In the genomic region with DNA sequence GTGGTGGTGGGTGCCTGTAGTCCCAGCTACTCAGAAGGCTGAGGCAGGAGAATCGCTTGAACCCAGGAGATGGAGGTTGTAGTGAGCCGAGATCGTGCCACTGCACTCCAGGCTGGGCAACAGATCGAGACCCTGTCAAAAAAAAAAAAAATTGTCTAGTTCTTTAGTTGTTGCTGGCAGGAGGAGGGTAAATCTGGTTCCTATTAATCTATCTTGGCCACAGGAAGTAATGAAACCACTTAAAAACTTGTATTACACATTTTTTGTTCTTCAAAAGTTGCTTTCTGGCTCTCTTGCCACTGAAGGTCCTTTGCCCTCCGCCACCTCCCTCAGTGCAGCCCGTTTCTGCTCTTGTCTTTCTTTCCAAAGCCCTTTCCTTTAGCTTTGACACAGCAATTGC, we compare ENCODE assay signal across 26 cellular contexts.
"Had no signal": no experiment of that assay in that cellular context is flagged by ENCODE, and none has a peak within 500 bp of the region (broad histone marks: within the 10 kb centered on the region; RNA-seq: fewer than 3 reads in every experiment).

No MANE protein-coding gene starts in this region.

- H3K4me3 ChIP-seq: Peyer's patch, SJSA1 had no signal

- H3K27me3 ChIP-seq: Peyer's patch, SJSA1 had no signal

- DNase-seq: activated B cell treated with CpG ODN at 0.5 μM for 24 hours; activated CD4-positive, alpha-beta memory T cell treated with anti-CD3 and anti-CD28 coated beads, Interleukin-2, amount 10 ng/mL, durations not matched to agents 7 days and 5 days; activated CD4-positive, alpha-beta T cell treated with anti-CD3 and anti-CD28 coated beads for 36 hours; activated CD4-positive, alpha-beta T cell treated with anti-CD3 and anti-CD28 coated beads, Interleukin-2, amount 50 U/mL, for 1 hour; activated gamma-delta T cell; activated naive CD4-positive, alpha-beta T cell treated with anti-CD3 and anti-CD28 coated beads for 36 hours; activated T-cell treated with anti-CD3 and anti-CD28 coated beads for 4 hours; activated T-cell treated with anti-CD3 and anti-CD28 coated beads, Interleukin-2, amount 50 U/mL, for 48 hours; amygdala; Kasumi-1; NCI-H1105 treated with DMSO at 0.1 percent for 48 hours; NCI-H1436 treated with DMSO at 0.1 percent for 48 hours; NCI-H187; NCI-H2081; NCI-H510A treated with DMSO at 0.1 percent for 48 hours; NCI-H69; Peyer's patch; SHP77; T-cell; T-helper 2 cell; T1000 had no signal

- H3K4me3 Mint-ChIP-seq: activated B cell treated with CpG ODN at 0.5 μM for 24 hours; activated CD4-positive, alpha-beta memory T cell treated with anti-CD3 and anti-CD28 coated beads, Interleukin-2, amount 10 ng/mL, durations not matched to agents 7 days and 5 days; activated CD4-positive, alpha-beta T cell treated with anti-CD3 and anti-CD28 coated beads for 36 hours; activated naive CD4-positive, alpha-beta T cell treated with anti-CD3 and anti-CD28 coated beads for 36 hours; activated naive CD8-positive, alpha-beta T cell; activated T-helper 17 cell treated with anti-CD3 and anti-CD28 coated beads, Interleukin-2, amount 50 U/mL, for 72 hours; brain; central memory CD8-positive, alpha-beta T cell; T-cell had no signal

- ATAC-seq: activated CD4-positive, alpha-beta T cell treated with anti-CD3 and anti-CD28 coated beads for 36 hours; activated T-helper 17 cell treated with anti-CD3 and anti-CD28 coated beads, Interleukin-2, amount 50 U/mL, for 72 hours; T-cell had no signal

- H3K4me1 Mint-ChIP-seq: activated B cell treated with CpG ODN at 0.5 μM for 24 hours; activated CD4-positive, alpha-beta memory T cell treated with anti-CD3 and anti-CD28 coated beads, Interleukin-2, amount 10 ng/mL, durations not matched to agents 7 days and 5 days; activated CD4-positive, alpha-beta T cell treated with anti-CD3 and anti-CD28 coated beads for 36 hours; activated T-helper 17 cell treated with anti-CD3 and anti-CD28 coated beads, Interleukin-2, amount 50 U/mL, for 72 hours; central memory CD8-positive, alpha-beta T cell had no signal

- H3K27ac Mint-ChIP-seq: activated B cell treated with CpG ODN at 0.5 μM for 24 hours; activated CD4-positive, alpha-beta memory T cell treated with anti-CD3 and anti-CD28 coated beads, Interleukin-2, amount 10 ng/mL, durations not matched to agents 7 days and 5 days; activated CD4-positive, alpha-beta T cell treated with anti-CD3 and anti-CD28 coated beads for 36 hours; activated naive CD4-positive, alpha-beta T cell treated with anti-CD3 and anti-CD28 coated beads for 36 hours; activated naive CD8-positive, alpha-beta T cell; activated T-helper 17 cell treated with anti-CD3 and anti-CD28 coated beads, Interleukin-2, amount 50 U/mL, for 72 hours; brain had no signal

- H3K27ac ChIP-seq: Peyer's patch, SJSA1 had no signal

- H3K9me3 Mint-ChIP-seq: activated CD4-positive, alpha-beta memory T cell treated with anti-CD3 and anti-CD28 coated beads, Interleukin-2, amount 10 ng/mL, durations not matched to agents 7 days and 5 days; activated T-helper 17 cell treated with anti-CD3 and anti-CD28 coated beads, Interleukin-2, amount 50 U/mL, for 72 hours; brain; central memory CD8-positive, alpha-beta T cell; T-cell had no signal

- H3K27me3 Mint-ChIP-seq: activated naive CD8-positive, alpha-beta T cell; brain had no signal

- H3K36me3 Mint-ChIP-seq: activated naive CD8-positive, alpha-beta T cell; brain; T-cell had no signal
